ENCODE assay signal across 30 cellular contexts in the genomic region with DNA sequence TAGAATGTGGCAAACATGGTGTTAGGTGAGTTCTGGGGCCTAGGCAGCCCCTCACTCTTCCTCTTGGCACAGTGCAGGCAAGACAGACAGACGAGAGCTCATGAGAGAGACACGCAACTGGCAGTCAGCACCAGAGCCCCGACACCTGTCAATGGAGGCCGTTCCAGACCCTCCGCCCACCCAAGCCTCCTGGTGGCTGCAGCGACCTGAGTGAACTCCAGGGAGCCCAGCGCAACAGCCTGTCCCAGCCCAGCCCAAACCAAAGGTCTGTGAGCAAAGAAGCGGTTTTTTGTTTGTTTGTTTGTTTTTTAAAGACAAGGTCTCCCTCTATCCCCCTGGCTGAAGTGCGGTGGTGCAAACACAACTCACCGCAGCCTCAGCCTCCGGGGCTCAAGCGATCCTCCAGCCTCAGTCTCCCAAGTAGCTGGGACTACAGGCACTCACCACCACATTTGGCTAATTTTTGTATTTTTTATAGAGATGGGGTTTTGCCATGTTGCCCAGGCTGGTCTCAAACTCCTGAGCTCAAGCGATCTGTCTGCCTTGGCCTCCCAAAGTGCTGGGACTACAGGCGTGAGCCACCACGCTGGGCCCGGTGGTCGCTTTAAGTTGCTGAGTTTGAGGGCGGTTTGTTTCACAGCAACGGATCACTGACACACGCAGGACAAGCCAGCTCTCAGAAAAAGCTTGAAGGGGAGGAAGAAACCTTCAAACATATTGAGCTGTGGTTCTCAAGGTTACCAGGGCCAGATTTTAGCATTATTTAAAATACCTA.
A peak's percentile ranks its signal among the peaks of the same experiment; 100 is the strongest.
DNase-seq lines count a peak whose midpoint lies in the region; ATAC-seq and TF ChIP-seq lines count a peak whose summit lies in the region.
"Had no signal": no experiment of that assay in that cellular context is flagged by ENCODE, and none has a peak within 500 bp of the region (broad histone marks: within the 10 kb centered on the region; RNA-seq: fewer than 3 reads in every experiment).

No MANE protein-coding gene starts in this region.

- ATAC-seq in IMR-90 (ENCODE audit: low read depth) (no peak), HG03196 (IDR thresholded peaks at IDR 0.05; ENCODE audit: unreplicated experiment) (no peak)
- ATAC-seq: activated T-cell treated with anti-CD3 and anti-CD28 coated beads, Interleukin-2, amount 50 U/mL, for 72 hours; naive thymus-derived CD4-positive, alpha-beta T cell; stimulated activated naive CD8-positive, alpha-beta T cell treated with anti-CD3 and anti-CD28 coated beads, Interleukin-15, Interleukin-2, amounts not matched to agents 100 U/mL and 50 U/mL, for 24 hours had no signal

- H3K9me3 ChIP-seq in IMR-90 (ENCODE audit: control insufficient read depth, insufficient read depth, low read length) = peaks cover 1% of the 10 kb centered on the region; the same call in 1 of the 2 replicates
- peaks cover 4% of the 10 kb centered on the region for H3K9me3 ChIP-seq in endodermal cell (ENCODE audit: control insufficient read depth, low read length)
- H3K9me3 ChIP-seq in neural progenitor cell (ENCODE audit: low read depth) = no peaks in the 10 kb centered on the region
- peaks cover 4% of the 10 kb centered on the region for H3K9me3 ChIP-seq in SJCRH30 (replicated peaks)
- H3K9me3 ChIP-seq: uterus had no signal

- peak; percentile 3 for DNase-seq in activated CD8-positive, alpha-beta memory T cell treated with anti-CD3 and anti-CD28 coated beads, Interleukin-2, amount 50 U/mL, for 4 hours
- DNase-seq in activated CD8-positive, alpha-beta memory T cell treated with anti-CD3 and anti-CD28 coated beads for 24 hours = no peak
- DNase-seq in IMR-90 (no peak), endodermal cell (peak; percentile 72), neural progenitor cell (ENCODE audit: low spot score) (no peak), SJCRH30 (no peak)
- no peak for DNase-seq in stimulated activated CD4-positive, alpha-beta T cell treated with anti-CD3 and anti-CD28 coated beads, Interleukin-4, amount 100 ng/mL, for 4 hours
- DNase-seq: 8988T; activated CD4-positive, alpha-beta T cell treated with anti-CD3 and anti-CD28 coated beads, Interleukin-2, amount 10 ng/mL, durations not matched to agents 7 days and 5 days; activated naive CD4-positive, alpha-beta T cell treated with anti-CD3 and anti-CD28 coated beads for 36 hours; activated T-cell treated with anti-CD3 and anti-CD28 coated beads, Interleukin-2, amount 50 U/mL, for 72 hours; amniotic stem cell; brain microvascular endothelial cell; C1 segment of cervical spinal cord; DMS153; effector CD8-positive, alpha-beta T cell; MG63; NCI-H1105; NCI-H187 treated with DMSO at 0.1 percent for 48 hours; NCI-H2171 treated with DMSO at 0.1 percent for 48 hours; NCI-H510A; RPMI8226; small intestine; stimulated activated naive CD8-positive, alpha-beta T cell treated with anti-CD3 and anti-CD28 coated beads, Interleukin-15, Interleukin-2, amounts not matched to agents 100 U/mL and 50 U/mL, for 24 hours had no signal

- peaks cover 9% of the 10 kb centered on the region for H3K4me1 ChIP-seq in IMR-90 (ENCODE audit: control insufficient read depth, insufficient read depth, low read length)
- H3K4me1 ChIP-seq in endodermal cell (ENCODE audit: control insufficient read depth, insufficient read depth, low read length) = peaks cover 8% of the 10 kb centered on the region
- H3K4me1 ChIP-seq in neural progenitor cell = peaks cover 16% of the 10 kb centered on the region
- peaks cover 16% of the 10 kb centered on the region; the same call in 1 of the 2 replicates for H3K4me1 ChIP-seq in SJCRH30

- peak overlapping the region; percentile 55 for H3K27ac Mint-ChIP-seq in endodermal cell
- H3K27ac Mint-ChIP-seq in neural progenitor cell = peak overlapping the region; percentile 60
- H3K27ac Mint-ChIP-seq: activated CD4-positive, alpha-beta T cell treated with anti-CD3 and anti-CD28 coated beads, Interleukin-2, amount 10 ng/mL, durations not matched to agents 7 days and 5 days; activated naive CD4-positive, alpha-beta T cell treated with anti-CD3 and anti-CD28 coated beads for 36 hours; activated T-cell treated with anti-CD3 and anti-CD28 coated beads, Interleukin-2, amount 50 U/mL, for 72 hours; naive thymus-derived CD4-positive, alpha-beta T cell had no signal

- H3K36me3 Mint-ChIP-seq in endodermal cell (ENCODE audit: low read depth) = peaks cover 5% of the 10 kb centered on the region
- H3K36me3 Mint-ChIP-seq in neural progenitor cell = no peaks in the 10 kb centered on the region
- H3K36me3 Mint-ChIP-seq: naive thymus-derived CD4-positive, alpha-beta T cell had no signal

- intact Hi-C loops in IMR-90 (cut with micrococcal nuclease) = no loop called here

- no peak overlapping the region for H4K8ac ChIP-seq in IMR-90 (ENCODE audit: low read depth in 2 of 2, low read length in 2 of 2)

- H3K9me1 ChIP-seq in IMR-90 (ENCODE audit: insufficient read depth, low read length) = 0 out of 2 replicates have a peak, but pooled peaks cover 3% of the 10 kb centered on the region

- CTCF ChIA-PET in IMR-90 (lab: Yijun Ruan, JAX) = interaction anchor here (1.4 kb wide), 1 partner anchor 9 kb away, joined by 7 read pairs; no protein-coding TSS in a partner anchor

- H4K20me1 ChIP-seq in IMR-90 (ENCODE audit: insufficient read depth, low read length) = peaks cover 24% of the 10 kb centered on the region
- H4K20me1 ChIP-seq in neural progenitor cell (ENCODE audit: low read depth) = peaks cover 55% of the 10 kb centered on the region

- no peak overlapping the region for H3K14ac ChIP-seq in IMR-90 (replicated peaks; ENCODE audit: low read depth, low read length)

- no peak overlapping the region for H3K4ac ChIP-seq in IMR-90 (ENCODE audit: low read depth, low read length)

- H2BK15ac ChIP-seq in IMR-90 (ENCODE audit: low read depth, low read length) = no peak overlapping the region

- H3K4me2 ChIP-seq in IMR-90 (ENCODE audit: low read depth, low read length) (no peak overlapping the region), neural progenitor cell (no peak overlapping the region)
- H3K4me2 ChIP-seq: KMS-11 had no signal

- no peak overlapping the region for H2AK5ac ChIP-seq in IMR-90 (ENCODE audit: low read depth, low read length)

- H2AFZ ChIP-seq in IMR-90 (replicated peaks; ENCODE audit: low read length, poor library complexity) (no peak overlapping the region), neural progenitor cell (replicated peaks) (no peak overlapping the region)

- H3K4me3 ChIP-seq in IMR-90 (ENCODE audit: insufficient read depth, low read depth, low read length) (no peak overlapping the region), endodermal cell (ENCODE audit: low read length) (no peak overlapping the region), neural progenitor cell (no peak overlapping the region), SJCRH30 (no peak overlapping the region)
- H3K4me3 ChIP-seq: MG63, uterus had no signal

- no peak overlapping the region for H4K91ac ChIP-seq in IMR-90 (ENCODE audit: insufficient read depth, low read depth, low read length)

- WGBS in IMR-90 (ENCODE audit: extremely low coverage in 2 of 2, insufficient read length in 1 of 2), 2 experiments = no CpG with 5 or more reads among the region's 20 CpGs
- WGBS in endodermal cell (ENCODE audit: insufficient coverage in 1 of 2, insufficient read length in 1 of 2), 2 experiments = 91 to 93% methylated on average over 13 to 20 of the region's 20 CpGs

- H3K79me1 ChIP-seq in IMR-90 (ENCODE audit: low read depth in 1 of 2, low read length in 2 of 2) = peaks cover 20 to 28% of the 10 kb centered on the region in 2 experiments

- H2BK20ac ChIP-seq in IMR-90 (ENCODE audit: low read depth, low read length) = no peak overlapping the region

- H3K4me3 Mint-ChIP-seq in endodermal cell (no peak overlapping the region), neural progenitor cell (peak overlapping the region; percentile 6)
- H3K4me3 Mint-ChIP-seq: activated CD4-positive, alpha-beta T cell treated with anti-CD3 and anti-CD28 coated beads, Interleukin-2, amount 10 ng/mL, durations not matched to agents 7 days and 5 days; activated naive CD4-positive, alpha-beta T cell treated with anti-CD3 and anti-CD28 coated beads for 36 hours; activated T-cell treated with anti-CD3 and anti-CD28 coated beads, Interleukin-2, amount 50 U/mL, for 72 hours; naive thymus-derived CD4-positive, alpha-beta T cell had no signal

- peaks cover 29% of the 10 kb centered on the region for H3K4me1 Mint-ChIP-seq in endodermal cell
- H3K4me1 Mint-ChIP-seq in neural progenitor cell = peaks cover 54% of the 10 kb centered on the region

- peak overlapping the region; percentile 20 for H2AK9ac ChIP-seq in IMR-90 (replicated peaks; ENCODE audit: low read depth, low read length, poor library complexity)

- peaks cover 9% of the 10 kb centered on the region for H3K27me3 Mint-ChIP-seq in endodermal cell (ENCODE audit: insufficient read depth)
- peaks cover 7% of the 10 kb centered on the region for H3K27me3 Mint-ChIP-seq in neural progenitor cell (ENCODE audit: insufficient read depth, low read depth)

- H3K36me3 ChIP-seq in IMR-90 (ENCODE audit: control insufficient read depth, insufficient read depth, low read length) = no peaks in the 10 kb centered on the region
- H3K36me3 ChIP-seq in endodermal cell (ENCODE audit: control insufficient read depth, insufficient read depth, low read length) = no peaks in the 10 kb centered on the region
- H3K36me3 ChIP-seq in neural progenitor cell = no peaks in the 10 kb centered on the region
- H3K36me3 ChIP-seq in SJCRH30 = no peaks in the 10 kb centered on the region
- H3K36me3 ChIP-seq: brain microvascular endothelial cell, MG63, uterus had no signal

- H3F3A ChIP-seq in neural progenitor cell (ENCODE audit: low read depth) = peaks cover 19% of the 10 kb centered on the region

- no peak overlapping the region for H4K5ac ChIP-seq in IMR-90 (ENCODE audit: low read depth, low read length)

- no TSS peak for BruUV-seq in IMR-90 (replicated peaks; lab: Mats Ljungman, UMichigan)

- H2BK120ac ChIP-seq in IMR-90 (ENCODE audit: low read depth, low read length) = no peak overlapping the region

- no peak overlapping the region for H3K56ac ChIP-seq in IMR-90 (ENCODE audit: extremely low read depth, insufficient read depth, low read length)

- H3K27ac ChIP-seq in IMR-90 (ENCODE audit: insufficient read depth, low read length) (no peak overlapping the region), endodermal cell (ENCODE audit: low read depth, low read length) (no peak overlapping the region), neural progenitor cell (no peak overlapping the region), SJCRH30 (no peak overlapping the region)
- H3K27ac ChIP-seq: brain microvascular endothelial cell, epithelial cell of prostate, HL-60, KMS-11, uterus had no signal

- no peak overlapping the region for H3K23ac ChIP-seq in IMR-90 (ENCODE audit: low read depth, low read length)

- in situ Hi-C loops in IMR-90 (cut with MboI; ENCODE audit: low sequenced_read_pairs) = no loop called here

- TF ChIP-seq CTCF in IMR-90 (conservative IDR thresholded peaks at IDR 0.05; ENCODE audit: low read depth, low read length) = no peak
- TF ChIP-seq CTCF in endodermal cell (conservative IDR thresholded peaks at IDR 0.05) = peak; percentile 30
- no peak for TF ChIP-seq CTCF in neural progenitor cell (IDR thresholded peaks at IDR 0.05)

- H2BK5ac ChIP-seq in IMR-90 (ENCODE audit: low read depth, low read length, poor library complexity, severe bottlenecking) = no peak overlapping the region

- dilution Hi-C loops in IMR-90 (cut with HindIII; ENCODE audit: low sequenced_read_pairs, unreplicated experiment) = no loop called here

- no peak overlapping the region for H3K18ac ChIP-seq in IMR-90 (ENCODE audit: low read depth, low read length)

- POLR2A ChIA-PET in IMR-90 (lab: Charles Lee; ENCODE audit: unreplicated experiment) = interaction anchor here (0.6 kb wide), 1 partner anchor 18 kb away, joined by 3 read pairs; no protein-coding TSS in a partner anchor

- TF ChIP-seq POLR2A in IMR-90 (IDR thresholded peaks at IDR 0.05; ENCODE audit: low read depth, low read length) = no peak

- no peak for TF ChIP-seq RAD21 in IMR-90 (IDR thresholded peaks at IDR 0.05; ENCODE audit: low read length)

- H3K9ac ChIP-seq in IMR-90 (ENCODE audit: low read depth, low read length) (no peak overlapping the region), endodermal cell (ENCODE audit: extremely low read depth, low read length, poor library complexity, severe bottlenecking) (no peak overlapping the region), neural progenitor cell (no peak overlapping the region)
- H3K9ac ChIP-seq: KMS-11 had no signal

- H3K9me3 Mint-ChIP-seq in endodermal cell (peaks cover 5% of the 10 kb centered on the region), neural progenitor cell (peaks cover 5% of the 10 kb centered on the region)
- H3K9me3 Mint-ChIP-seq: activated CD4-positive, alpha-beta T cell treated with anti-CD3 and anti-CD28 coated beads, Interleukin-2, amount 10 ng/mL, durations not matched to agents 7 days and 5 days; activated naive CD4-positive, alpha-beta T cell treated with anti-CD3 and anti-CD28 coated beads for 36 hours; activated T-cell treated with anti-CD3 and anti-CD28 coated beads, Interleukin-2, amount 50 U/mL, for 72 hours had no signal

- H3K27me3 ChIP-seq in IMR-90 (ENCODE audit: control insufficient read depth, insufficient read depth, low read length) (no peaks in the 10 kb centered on the region), endodermal cell (ENCODE audit: control insufficient read depth, insufficient read depth, low read length, poor library complexity, severe bottlenecking) (no peaks in the 10 kb centered on the region), neural progenitor cell (peaks cover 15% of the 10 kb centered on the region), SJCRH30 (no peaks in the 10 kb centered on the region)
- H3K27me3 ChIP-seq: brain microvascular endothelial cell, MG63, uterus had no signal

- no peaks in the 10 kb centered on the region for H3K79me2 ChIP-seq in neural progenitor cell (ENCODE audit: low read depth)

Comparison
In these comparisons a context has a peak if more than half of its experiments do, and no peak if none do; other contexts are left out.
1. DNase-seq: peak in activated CD8-positive, alpha-beta memory T cell treated with anti-CD3 and anti-CD28 coated beads, Interleukin-2, amount 50 U/mL, for 4 hours (single experiment) and endodermal cell (single experiment); none in activated CD8-positive, alpha-beta memory T cell treated with anti-CD3 and anti-CD28 coated beads for 24 hours (single experiment), IMR-90 (single experiment), neural progenitor cell (single experiment), stimulated activated CD4-positive, alpha-beta T cell treated with anti-CD3 and anti-CD28 coated beads, Interleukin-4, amount 100 ng/mL, for 4 hours (0 of 2) and SJCRH30 (0 of 2).